Comparison of ENCODE assay signal across 17 cellular contexts in genomic region chr9:88775559-88775958, GRCh38.
DNase-seq lines count a peak whose midpoint lies in the region; ATAC-seq and TF ChIP-seq lines count a peak whose summit lies in the region.
"Had no signal": no experiment of that assay in that cellular context is flagged by ENCODE, and none has a peak within 500 bp of the region (broad histone marks: within the 10 kb centered on the region; RNA-seq: fewer than 3 reads in every experiment).

No MANE protein-coding gene starts in this region.

- H3K9ac ChIP-seq in PC-3 (ENCODE audit: low read length), result peak overlapping the region; percentile 92

- no peak overlapping the region for H3K4me3 Mint-ChIP-seq in progenitor cell of endocrine pancreas (ENCODE audit: low read depth)
- H3K4me3 Mint-ChIP-seq in naive thymus-derived CD8-positive, alpha-beta T cell, result no peak overlapping the region
- H3K4me3 Mint-ChIP-seq: activated T-cell treated with anti-CD3 and anti-CD28 coated beads, Interleukin-2, amount 50 U/mL, for 72 hours; CD4-positive, alpha-beta memory T cell had no signal

- H3K4me1 ChIP-seq in PC-3 (ENCODE audit: insufficient read depth, low read length) (peaks cover 63% of the 10 kb centered on the region), suprapubic skin (no peaks in the 10 kb centered on the region)

- H3K4me3 ChIP-seq in PC-3 (ENCODE audit: low read length) (no peak overlapping the region; the same call in 1 of the 2 replicates), suprapubic skin (no peak overlapping the region)
- H3K4me3 ChIP-seq: dorsolateral prefrontal cortex, gastrocnemius medialis, upper lobe of right lung had no signal

- intact Hi-C loops in PC-3 (cut with micrococcal nuclease), result loop anchor here (2.0 to 5.0 kb wide), 4 partner anchors 29 to 217 kb away; partner anchors contain the start of gene S1PR3

- POLR2A ChIA-PET in PC-3 (lab: Charles Lee; ENCODE audit: unreplicated experiment), result no interaction called here
- POLR2A ChIA-PET in naive thymus-derived CD8-positive, alpha-beta T cell (lab: Charles Lee), result no interaction called here

- no peak for TF ChIP-seq POLR2A in suprapubic skin (IDR thresholded peaks at IDR 0.05)

- no peaks in the 10 kb centered on the region for H3K36me3 Mint-ChIP-seq in progenitor cell of endocrine pancreas (ENCODE audit: insufficient read depth)
- no peaks in the 10 kb centered on the region for H3K36me3 Mint-ChIP-seq in naive thymus-derived CD8-positive, alpha-beta T cell
- H3K36me3 Mint-ChIP-seq: CD4-positive, alpha-beta memory T cell had no signal

- no peak overlapping the region for H2AFZ ChIP-seq in PC-3 (ENCODE audit: low read length)

- H3K27ac Mint-ChIP-seq in progenitor cell of endocrine pancreas, result peak overlapping the region; percentile 71
- no peak overlapping the region for H3K27ac Mint-ChIP-seq in naive thymus-derived CD8-positive, alpha-beta T cell
- H3K27ac Mint-ChIP-seq: activated T-cell treated with anti-CD3 and anti-CD28 coated beads, Interleukin-2, amount 50 U/mL, for 72 hours; CD4-positive, alpha-beta memory T cell had no signal

- peaks cover 10% of the 10 kb centered on the region for H3K27me3 Mint-ChIP-seq in progenitor cell of endocrine pancreas
- peaks cover 8 to 40% (median 16%) of the 10 kb centered on the region in 5 donors for H3K27me3 Mint-ChIP-seq in naive thymus-derived CD8-positive, alpha-beta T cell

- CTCF ChIA-PET in PC-3 (lab: Charles Lee), result no interaction called here

- peak overlapping the region; percentile 82 for H3K4me2 ChIP-seq in PC-3 (ENCODE audit: low read length)

- H3K27ac ChIP-seq in PC-3 (ENCODE audit: low read length), result peak overlapping the region; percentile 100
- peak overlapping the region; percentile 70 for H3K27ac ChIP-seq in epithelial cell of prostate
- no peak overlapping the region for H3K27ac ChIP-seq in suprapubic skin
- H3K27ac ChIP-seq: dorsolateral prefrontal cortex, gastrocnemius medialis, upper lobe of right lung had no signal

- no peaks in the 10 kb centered on the region for H3K79me2 ChIP-seq in PC-3 (ENCODE audit: low read length)

- H3K9me3 Mint-ChIP-seq in progenitor cell of endocrine pancreas (ENCODE audit: low read depth), result no peaks in the 10 kb centered on the region
- no peaks in the 10 kb centered on the region for H3K9me3 Mint-ChIP-seq in naive thymus-derived CD8-positive, alpha-beta T cell
- H3K9me3 Mint-ChIP-seq: activated T-cell treated with anti-CD3 and anti-CD28 coated beads, Interleukin-2, amount 50 U/mL, for 72 hours; CD4-positive, alpha-beta memory T cell had no signal

- no peak for TF ChIP-seq EP300 in suprapubic skin (IDR thresholded peaks at IDR 0.05)

- peak; percentile 50 for ATAC-seq in PC-3
- no peak for ATAC-seq in GM19455 (IDR thresholded peaks at IDR 0.05; ENCODE audit: unreplicated experiment)
- no peak for ATAC-seq in naive thymus-derived CD8-positive, alpha-beta T cell
- ATAC-seq: activated T-cell treated with anti-CD3 and anti-CD28 coated beads, Interleukin-2, amount 50 U/mL, for 72 hours; gastrocnemius medialis had no signal

- no TSS peak for BruUV-seq in PC-3 (replicated peaks; lab: Mats Ljungman, UMichigan)

- H3K9me3 ChIP-seq in PC-3 (ENCODE audit: low read length), result no peaks in the 10 kb centered on the region
- H3K9me3 ChIP-seq in suprapubic skin, result no peaks in the 10 kb centered on the region
- H3K9me3 ChIP-seq: gastrocnemius medialis, upper lobe of right lung had no signal

- H4K20me1 ChIP-seq in PC-3 (ENCODE audit: low read length), result no peaks in the 10 kb centered on the region

- peaks cover 10% of the 10 kb centered on the region for H3F3A ChIP-seq in PC-3 (ENCODE audit: low read length, unreplicated experiment)

- H3K4me1 Mint-ChIP-seq in progenitor cell of endocrine pancreas (ENCODE audit: low read depth), result peaks cover 29% of the 10 kb centered on the region
- H3K4me1 Mint-ChIP-seq in naive thymus-derived CD8-positive, alpha-beta T cell, result peaks cover 5 to 16% (median 9%) of the 10 kb centered on the region in 4 donors

- TF ChIP-seq CTCF in PC-3 (conservative IDR thresholded peaks at IDR 0.05; ENCODE audit: low read depth, low read length), result no peak
- TF ChIP-seq CTCF in progenitor cell of endocrine pancreas (IDR thresholded peaks at IDR 0.05; ENCODE audit: unreplicated experiment), result no peak
- TF ChIP-seq CTCF in suprapubic skin (IDR thresholded peaks at IDR 0.05), result no peak

- H3K36me3 ChIP-seq in PC-3 (ENCODE audit: low read depth, low read length), result no peaks in the 10 kb centered on the region
- H3K36me3 ChIP-seq in suprapubic skin, result no peaks in the 10 kb centered on the region
- H3K36me3 ChIP-seq: gastrocnemius medialis, upper lobe of right lung had no signal

- H3K9me2 ChIP-seq in PC-3 (replicated peaks; ENCODE audit: low read length), result no peaks in the 10 kb centered on the region

- H3K27me3 ChIP-seq in PC-3 (ENCODE audit: low read length), result no peaks in the 10 kb centered on the region
- no peaks in the 10 kb centered on the region for H3K27me3 ChIP-seq in suprapubic skin
- H3K27me3 ChIP-seq: dorsolateral prefrontal cortex, gastrocnemius medialis, upper lobe of right lung had no signal

- DNase-seq in DMS53 treated with DMSO at 0.1 percent for 48 hours (lab: John Stamatoyannopoulos, UW; ENCODE audit: unreplicated experiment) (peak; percentile 0), PC-3 (peak; percentile 87), epithelial cell of prostate (ENCODE audit: low read depth, low spot score) (no peak), progenitor cell of endocrine pancreas (ENCODE audit: low spot score, unreplicated experiment) (no peak), amygdala (lab: John Stamatoyannopoulos, UW) (no peak), suprapubic skin (ENCODE audit: low spot score in 2 of 2) (no peak)
- DNase-seq in naive thymus-derived CD8-positive, alpha-beta T cell, result no peak
- DNase-seq: activated T-cell treated with anti-CD3 and anti-CD28 coated beads, Interleukin-2, amount 50 U/mL, for 72 hours; CD4-positive, alpha-beta memory T cell; dorsolateral prefrontal cortex; KBM-7; NCI-H1694; NCI-H524 treated with DMSO at 0.1 percent for 48 hours; stimulated activated CD4-positive, alpha-beta T cell treated with anti-CD3 and anti-CD28 coated beads, Interleukin-4, amount 100 ng/mL, for 1 hour; upper lobe of right lung had no signal

- 82% methylated on average over 6 of the region's 6 CpGs for WGBS in suprapubic skin

Comparison
In these comparisons a context has a peak if more than half of its experiments do, and no peak if none do; other contexts are left out.
1. DNase-seq: peak in DMS53 treated with DMSO at 0.1 percent for 48 hours (single experiment) and PC-3 (single experiment); none in epithelial cell of prostate (single experiment), progenitor cell of endocrine pancreas (single experiment), amygdala (0 of 56), suprapubic skin (0 of 2) and naive thymus-derived CD8-positive, alpha-beta T cell (0 of 10).